Comparison of ENCODE assay signal across 25 cellular contexts in the genomic region with DNA sequence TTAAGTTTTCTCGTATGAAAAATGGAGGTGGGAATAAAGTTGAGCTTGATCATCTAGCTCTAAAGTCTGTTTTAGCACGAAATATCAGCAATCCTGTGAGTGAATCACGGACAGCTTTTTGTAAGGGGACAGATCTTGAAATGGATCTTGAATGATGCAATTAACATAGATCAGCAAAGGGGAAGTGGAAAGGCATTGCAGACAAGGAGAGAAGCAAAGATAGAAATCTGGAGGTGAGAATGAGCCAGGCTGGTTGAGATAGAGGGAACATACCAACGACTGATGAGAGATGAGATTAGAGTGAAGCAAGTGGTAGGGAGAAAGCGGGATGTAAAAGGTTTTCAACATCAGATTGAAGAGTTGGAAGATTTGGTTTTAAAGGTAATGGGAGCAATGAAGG. TPM values are rescaled to one million over a fixed set of nuclear protein-coding genes. Genes with fewer than 3 reads are reported as not detected.
"Had no signal": no experiment of that assay in that cellular context is flagged by ENCODE, and none has a peak within 500 bp of the region (broad histone marks: within the 10 kb centered on the region; RNA-seq: fewer than 3 reads in every experiment).

No MANE protein-coding gene starts in this region.

- ATAC-seq: esophagus mucosa; gastrocnemius medialis; left lobe of liver; mucosa of descending colon; natural killer cell treated with Interleukin-12 subunit alpha and Interleukin-12 subunit beta and Interleukin-15 and Interleukin-18, amount 100 ng/mL, for 72 hours; pancreas; right lobe of liver; stimulated activated naive B cell treated with anti-CD40 and anti-IgM and Interleukin-4, amounts not matched to agents 10 μg/mL and 1 μg/mL and 100 μg/mL, for 72 hours; upper lobe of right lung had no signal

- H3K4me3 ChIP-seq: gastrocnemius medialis, lung, mucosa of descending colon, pancreas, right lobe of liver, thoracic aorta, tibial nerve, upper lobe of right lung, uterus had no signal

- DNase-seq: effector CD8-positive, alpha-beta T cell; endodermal cell; foreskin fibroblast; gastrocnemius medialis; head of caudate nucleus; kidney; mucosa of descending colon; naive B cell; pancreas; right lobe of liver; small intestine; stimulated activated CD4-positive, alpha-beta T cell treated with anti-CD3 and anti-CD28 coated beads, Interleukin-15, amount 100 ng/mL, for 24 hours; stimulated activated CD4-positive, alpha-beta T cell treated with anti-CD3 and anti-CD28 coated beads, Interleukin-2, amount 100 ng/mL, for 48 hours; stimulated activated naive B cell treated with anti-CD40 and anti-IgM and Interleukin-4, amounts not matched to agents 10 μg/mL and 1 μg/mL and 100 μg/mL, for 72 hours; upper lobe of right lung; uterus had no signal

- H3K27ac ChIP-seq: epithelial cell of prostate, gastrocnemius medialis, neutrophil, pancreas, right lobe of liver, thoracic aorta, tibial nerve, upper lobe of right lung, uterus had no signal

RNA-seq across cellular contexts. Expression of a gene that starts 4.6 kb away (rescaled TPM):
- polyA plus RNA-seq: liver, pancreas, small intestine had no signal
